Comparison of ENCODE assay signal across 10 cellular contexts in the genomic region with DNA sequence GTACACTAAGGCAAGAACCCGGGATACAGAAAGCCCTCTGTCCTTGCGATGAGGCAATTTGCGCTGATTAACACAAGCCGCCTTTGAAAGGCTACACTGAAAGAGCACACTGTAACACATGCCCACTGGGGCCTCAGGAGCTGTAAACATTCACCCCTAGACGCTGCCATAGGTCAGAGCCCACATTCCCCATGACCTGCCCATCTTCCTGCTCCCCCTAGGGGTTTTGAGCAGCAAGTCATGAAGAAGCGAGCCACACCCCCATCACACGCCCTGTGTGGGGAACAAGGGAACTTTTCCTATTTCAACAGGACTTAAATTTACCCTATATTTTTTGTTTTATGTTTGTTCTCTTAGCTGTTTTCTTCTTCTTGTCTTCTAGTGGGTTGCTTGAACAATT. TPM values are rescaled to one million over a fixed set of nuclear protein-coding genes. Genes with fewer than 3 reads are reported as not detected.
DNase-seq lines count a peak whose midpoint lies in the region; ATAC-seq, FAIRE-seq and TF ChIP-seq lines count a peak whose summit lies in the region.
"Had no signal": no experiment of that assay in that cellular context is flagged by ENCODE, and none has a peak within 500 bp of the region (broad histone marks: within the 10 kb centered on the region; RNA-seq: fewer than 3 reads in every experiment).

No MANE protein-coding gene starts in this region.

- H3K36me3 ChIP-seq in HepG2 (replicated peaks in 1 of 2; ENCODE audit: control insufficient read depth in 1 of 2, insufficient read depth in 2 of 2, low read length in 2 of 2) (no peaks in the 10 kb centered on the region), right lobe of liver (no peaks in the 10 kb centered on the region), Panc1 (ENCODE audit: control insufficient read depth, insufficient read depth, low read length) (no peaks in the 10 kb centered on the region)

- H3K4me2 ChIP-seq in HepG2 (ENCODE audit: low read depth, low read length) = no peak overlapping the region

- H3K27me3 ChIP-seq in HepG2 (ENCODE audit: control insufficient read depth in 1 of 2, insufficient read depth in 2 of 2, low read length in 2 of 2) (no peaks in the 10 kb centered on the region), right lobe of liver (no peaks in the 10 kb centered on the region), Panc1 (ENCODE audit: control insufficient read depth, insufficient read depth, low read length) (no peaks in the 10 kb centered on the region)

- TF ChIP-seq RAD21 in HepG2 (CRISPR knock-in tag; IDR thresholded peaks at IDR 0.05) = no peak

- CTCF ChIA-PET in HepG2 (lab: Yijun Ruan, JAX; ENCODE audit: low intra/inter-chr PET ratio, low total read pairs) = no interaction called here
- CTCF ChIA-PET in Panc1 (lab: Charles Lee) = no interaction called here

- in situ Hi-C loops in HepG2 (cut with HindIII; ENCODE audit: extremely low pct_ligation_motif_present, low pct_unique_long_range_greater_than_20kb) (loop anchor here (25.0 kb wide), 1 partner anchor 711 kb away; no protein-coding TSS in a partner anchor), Panc1 (cut with HindIII; ENCODE audit: low pct_unique_long_range_greater_than_20kb, low sequenced_read_pairs) (no loop called here)

- H3K4me1 ChIP-seq in HepG2 (ENCODE audit: insufficient read depth, low read length) (no peaks in the 10 kb centered on the region), right lobe of liver (no peaks in the 10 kb centered on the region), Panc1 (ENCODE audit: control insufficient read depth, insufficient read depth, low read length) (no peaks in the 10 kb centered on the region)

- no peak for TF ChIP-seq POLR2A in HepG2 (IDR thresholded peaks at IDR 0.05; ENCODE audit: insufficient read depth in 1 of 2, low read depth in 2 of 2, low read length in 2 of 2)
- TF ChIP-seq POLR2A in right lobe of liver (IDR thresholded peaks at IDR 0.05) = no peak

- POLR2A ChIA-PET in HepG2 (lab: Yijun Ruan, JAX) = no interaction called here
- POLR2A ChIA-PET in Panc1 (lab: Charles Lee) = no interaction called here

- intact Hi-C loops in HepG2 (cut with micrococcal nuclease; ENCODE audit: unreplicated experiment) (loop anchor here (1.0 kb wide), 1 partner anchor 295 kb away; no protein-coding TSS in a partner anchor), right lobe of liver (cut with DNase I) (no loop called here), Panc1 (cut with micrococcal nuclease; ENCODE audit: unreplicated experiment) (no loop called here)

- H4K20me1 ChIP-seq in HepG2 (ENCODE audit: insufficient read depth, low read length) = no peaks in the 10 kb centered on the region

- TF ChIP-seq CTCF in HepG2 (CRISPR knock-in tag; IDR thresholded peaks at IDR 0.05) (peak; percentile 66), right lobe of liver (IDR thresholded peaks at IDR 0.05) (no peak), Panc1 (IDR thresholded peaks at IDR 0.05) (peak; percentile 32)

- H3K9me3 ChIP-seq in HepG2 (ENCODE audit: low read length) (no peaks in the 10 kb centered on the region), right lobe of liver (no peaks in the 10 kb centered on the region), Panc1 (ENCODE audit: control insufficient read depth, insufficient read depth, low read depth, low read length) (no peaks in the 10 kb centered on the region)

- no peaks in the 10 kb centered on the region for H3K79me2 ChIP-seq in HepG2 (ENCODE audit: insufficient read depth, low read length)

- H3K4me3 ChIP-seq in HepG2 (replicated peaks in 1 of 3; ENCODE audit: insufficient read depth in 1 of 3, low read depth in 2 of 3, low read length in 3 of 3) = no peak overlapping the region
- no peak overlapping the region for H3K4me3 ChIP-seq in right lobe of liver
- no peak overlapping the region for H3K4me3 ChIP-seq in Panc1 (ENCODE audit: low read depth in 2 of 2, low read length in 2 of 2)

- ATAC-seq in HepG2 (peak; percentile 100), right lobe of liver (no peak), HG02852 (IDR thresholded peaks at IDR 0.05; ENCODE audit: unreplicated experiment) (peak; percentile 68), Panc1 (no peak)
- peak; percentile 57 for ATAC-seq in stimulated activated naive CD8-positive, alpha-beta T cell treated with anti-CD3 and anti-CD28 coated beads, Interleukin-15, Interleukin-2, amounts not matched to agents 100 U/mL and 50 U/mL, for 24 hours

- DNase-seq in HepG2 (ENCODE audit: low spot score) (peak; percentile 68), right lobe of liver (no peak), Panc1 (ENCODE audit: low read depth, low spot score) (no peak), NCI-H1930 (lab: John Stamatoyannopoulos, UW) (no peak), NCI-H446 treated with DMSO at 0.1 percent for 48 hours (lab: John Stamatoyannopoulos, UW) (no peak), pons (ENCODE audit: low spot score) (no peak)
- DNase-seq in stimulated activated naive CD8-positive, alpha-beta T cell treated with anti-CD3 and anti-CD28 coated beads, Interleukin-15, Interleukin-2, amounts not matched to agents 100 U/mL and 50 U/mL, for 24 hours = peak; percentile 9
- DNase-seq: activated CD4-positive, alpha-beta T cell treated with anti-CD3 and anti-CD28 coated beads for 4 hours; hippocampal formation had no signal

- H3K9ac ChIP-seq in HepG2 (ENCODE audit: insufficient read depth, low read depth, low read length) = no peak overlapping the region

- FAIRE-seq in HepG2 (lab: Jason Lieb, UNC) = peak; percentile 69

- no peak overlapping the region for H3K27ac ChIP-seq in HepG2 (ENCODE audit: extremely low read length, insufficient read depth, low read length)
- H3K27ac ChIP-seq in right lobe of liver = no peak overlapping the region
- H3K27ac ChIP-seq in Panc1 (ENCODE audit: low read length) = no peak overlapping the region

- H2AFZ ChIP-seq in HepG2 (ENCODE audit: low read length) = no peak overlapping the region

- TF ChIP-seq EP300 in HepG2 (IDR thresholded peaks at IDR 0.05; ENCODE audit: low read depth in 2 of 2, low read length in 2 of 2) (no peak), HepG2 (CRISPR knock-in tag; IDR thresholded peaks at IDR 0.05; ENCODE audit: borderline replicate concordance) (no peak)

- 38% methylated on average over 7 of the region's 7 CpGs for WGBS in HepG2 (ENCODE audit: low lambda C conversion rate)
- WGBS in right lobe of liver (ENCODE audit: insufficient coverage, low coverage, low lambda C conversion rate, missing lambda C conversion rate) = 69% methylated on average over 7 of the region's 7 CpGs

- BruUV-seq in HepG2 (replicated peaks; lab: Mats Ljungman, UMichigan) (no TSS peak), Panc1 (replicated peaks; lab: Mats Ljungman, UMichigan) (no TSS peak)

TF ChIP-seq in HepG2, 621 proteins besides CTCF, POLR2A, EP300 and RAD21 (continues in another document):
- TF ChIP-seq PTBP1 (IDR thresholded peaks at IDR 0.05; ENCODE audit: low read depth, low read length, poor library complexity, severe bottlenecking) (no peak), STAG1 (CRISPR knock-in tag; IDR thresholded peaks at IDR 0.05) (peak; percentile 43), ZNF562 (CRISPR knock-in tag; IDR thresholded peaks at IDR 0.05; ENCODE audit: borderline replicate concordance) (no peak)
- TF ChIP-seq, protein P1, sequence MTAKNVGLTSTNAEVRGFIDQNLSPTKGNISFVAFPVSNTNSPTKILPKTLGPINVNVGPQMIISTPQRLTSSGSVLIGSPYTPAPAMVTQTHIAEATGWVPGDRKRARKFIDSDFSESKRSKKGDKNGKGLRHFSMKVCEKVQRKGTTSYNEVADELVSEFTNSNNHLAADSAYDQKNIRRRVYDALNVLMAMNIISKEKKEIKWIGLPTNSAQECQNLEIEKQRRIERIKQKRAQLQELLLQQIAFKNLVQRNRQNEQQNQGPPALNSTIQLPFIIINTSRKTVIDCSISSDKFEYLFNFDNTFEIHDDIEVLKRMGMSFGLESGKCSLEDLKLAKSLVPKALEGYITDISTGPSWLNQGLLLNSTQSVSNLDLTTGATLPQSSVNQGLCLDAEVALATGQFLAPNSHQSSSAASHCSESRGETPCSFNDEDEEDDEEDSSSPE (CRISPR knock-in tag; IDR thresholded peaks at IDR 0.05) = no peak

RNA-seq across cellular contexts. Expression of a gene that starts 47.8 kb away (rescaled TPM):
- total RNA-seq in HepG2 (2016; rRNA removed; fragmentation: Illumina TruSeq; extraction: Trizol) (not detected in 2 replicates), right lobe of liver (under 1 TPM in 4 of 6 experiments, not detected in 2; 0.09 to 0.20 (median 0.12) TPM), Panc1 (2021; ENCODE audit: unreplicated experiment) (not detected)
- total RNA-seq in HepG2 (2016; cell fraction: cytosol; rRNA removed; fragmentation: Illumina TruSeq; extraction: Trizol; ENCODE audit: low read depth) = not detected in 2 replicates
- not detected in 2 replicates for total RNA-seq in HepG2 (2016; cell fraction: insoluble cytoplasmic fraction; rRNA removed; fragmentation: Illumina TruSeq; extraction: Trizol)
- not detected in 2 replicates for total RNA-seq in HepG2 (2016; cell fraction: membrane; rRNA removed; fragmentation: Illumina TruSeq; extraction: Trizol)
- not detected in 2 replicates for total RNA-seq in HepG2 (2016; cell fraction: nucleus; rRNA removed; fragmentation: Illumina TruSeq; extraction: Trizol)
- not detected in 2 replicates for polyA plus RNA-seq in HepG2 (2011; rRNA removed)
- polyA plus RNA-seq in HepG2 (2011; cell fraction: cytosol; rRNA removed) = not detected in 2 replicates
- not detected in 2 replicates for polyA plus RNA-seq in HepG2 (2011; cell fraction: nucleus; rRNA removed)
- polyA plus RNA-seq in HepG2 (2012) = not detected in 2 replicates
- polyA plus RNA-seq in HepG2 (2016; cell fraction: cytosol; fragmentation: Illumina TruSeq; extraction: Trizol; ENCODE audit: low read depth) = not detected in 2 replicates
- polyA plus RNA-seq in HepG2 (2016; cell fraction: insoluble cytoplasmic fraction; fragmentation: Illumina TruSeq; extraction: Trizol; ENCODE audit: low read depth) = not detected in 2 replicates
- not detected in 2 replicates for polyA plus RNA-seq in HepG2 (2016; cell fraction: membrane; fragmentation: Illumina TruSeq; extraction: Trizol; ENCODE audit: low read depth)
- polyA plus RNA-seq in HepG2 (2016; cell fraction: nucleus; fragmentation: Illumina TruSeq; extraction: Trizol; ENCODE audit: insufficient read depth, low read depth) = not detected in 2 replicates
- not detected in 2 replicates for polyA minus RNA-seq in HepG2 (2011; rRNA and poly(A)+ RNA removed; ENCODE audit: low replicate concordance)
- polyA minus RNA-seq in HepG2 (2011; cell fraction: cytosol; rRNA and poly(A)+ RNA removed) = not detected in 2 replicates
- polyA minus RNA-seq in HepG2 (2011; cell fraction: nucleus; rRNA and poly(A)+ RNA removed) = not detected in 2 replicates
- polyA plus RNA-seq in Panc1 (2012; ENCODE audit: insufficient read length) = not detected

Comparison
In these comparisons a context has a peak if more than half of its experiments do, and no peak if none do; other contexts are left out.
1. ATAC-seq: peak in HepG2 (single experiment), HG02852 (single experiment) and stimulated activated naive CD8-positive, alpha-beta T cell treated with anti-CD3 and anti-CD28 coated beads, Interleukin-15, Interleukin-2, amounts not matched to agents 100 U/mL and 50 U/mL, for 24 hours (single experiment); none in right lobe of liver (0 of 4) and Panc1 (single experiment).
2. DNase-seq: peak in HepG2 (single experiment) and stimulated activated naive CD8-positive, alpha-beta T cell treated with anti-CD3 and anti-CD28 coated beads, Interleukin-15, Interleukin-2, amounts not matched to agents 100 U/mL and 50 U/mL, for 24 hours (single experiment); none in right lobe of liver (0 of 3), Panc1 (single experiment), NCI-H1930 (0 of 2), NCI-H446 treated with DMSO at 0.1 percent for 48 hours (single experiment) and pons (single experiment).
3. CTCF ChIP-seq: peak in HepG2 (single experiment) and Panc1 (single experiment); none in right lobe of liver (0 of 4).